32 cellular contexts compared by ENCODE assay signal in genomic region chr2:85722519-85722918, GRCh38. TPM values are rescaled to one million over a fixed set of nuclear protein-coding genes. Genes with fewer than 3 reads are reported as not detected.
"Had no signal": no experiment of that assay in that cellular context is flagged by ENCODE, and none has a peak within 500 bp of the region (broad histone marks: within the 10 kb centered on the region; RNA-seq: fewer than 3 reads in every experiment).

No MANE protein-coding gene starts in this region.

- H3K4me3 ChIP-seq: neural progenitor cell, ovary, psoas muscle, skin epidermis, smooth muscle cell, spleen, suprapubic skin, testis, tibial nerve, upper lobe of left lung, vagina had no signal

- H3K27ac ChIP-seq: neural progenitor cell, ovary, parathyroid adenoma, psoas muscle, skin epidermis, spleen, suprapubic skin, testis, tibial nerve, upper lobe of left lung, vagina had no signal

- H3K9me3 ChIP-seq: ovary, psoas muscle, spleen, suprapubic skin, testis, upper lobe of left lung, vagina had no signal

- H2AFZ ChIP-seq: neural progenitor cell, parathyroid adenoma had no signal

- H3K4me1 ChIP-seq: parathyroid adenoma, testis had no signal

- H3K79me2 ChIP-seq: parathyroid adenoma had no signal

- DNase-seq: natural killer cell; occipital lobe; ovary; posterior cingulate gyrus; right cardiac atrium; spleen; stimulated activated CD4-positive, alpha-beta T cell treated with anti-CD3 and anti-CD28 coated beads, Interleukin-12 subunit alpha, Interleukin-12 subunit beta, amount 100 ng/mL, for 4 hours; stimulated activated CD4-positive, alpha-beta T cell treated with anti-CD3 and anti-CD28 coated beads, Interleukin-1b, Interleukin-23, amount 100 ng/mL, for 48 hours; stimulated activated CD4-positive, alpha-beta T cell treated with anti-CD3 and anti-CD28 coated beads, Interleukin-4, amount 100 ng/mL, for 1 hour; stimulated activated CD4-positive, alpha-beta T cell treated with anti-CD3 and anti-CD28 coated beads, Interleukin-4, amount 100 ng/mL, for 4 hours; stimulated activated CD8-positive, alpha-beta memory T cell treated with anti-CD3 and anti-CD28 coated beads, Interleukin-4, amount 100 ng/mL, for 48 hours; stimulated activated naive CD4-positive, alpha-beta T cell; stimulated activated naive CD8-positive, alpha-beta T cell treated with anti-CD3 and anti-CD28 coated beads, Interleukin-15, amount 100 ng/mL, for 72 hours; stimulated activated naive CD8-positive, alpha-beta T cell treated with anti-CD3 and anti-CD28 coated beads, Interleukin-15, Interleukin-2, amounts not matched to agents 100 U/mL and 50 U/mL, for 24 hours; substantia nigra; testis; upper lobe of left lung had no signal

- ATAC-seq: natural killer cell; psoas muscle; right cardiac atrium; sciatic nerve; stimulated activated memory B cell treated with anti-CD40 and anti-IgM and Interleukin-4, amounts not matched to agents 10 μg/mL and 1 μg/mL and 100 μg/mL, for 72 hours; stimulated activated naive CD8-positive, alpha-beta T cell treated with anti-CD3 and anti-CD28 coated beads, Interleukin-15, amount 100 ng/mL, for 72 hours; stimulated activated naive CD8-positive, alpha-beta T cell treated with anti-CD3 and anti-CD28 coated beads, Interleukin-15, Interleukin-2, amounts not matched to agents 100 U/mL and 50 U/mL, for 24 hours had no signal

- H3K4me2 ChIP-seq: neural progenitor cell, smooth muscle cell had no signal

- H3K36me3 ChIP-seq: neural progenitor cell, ovary, spleen, suprapubic skin, tibial nerve, upper lobe of left lung, vagina had no signal

- H3K9ac ChIP-seq: neural progenitor cell, parathyroid adenoma had no signal

- FAIRE-seq: urothelium cell line had no signal

- H3K27me3 ChIP-seq: ovary, suprapubic skin, testis, tibial nerve, upper lobe of left lung, vagina had no signal

RNA-seq across cellular contexts. Expression of gene GNLY, which starts 28.4 kb away (rescaled TPM):
- total RNA-seq: occipital lobe, osteoblast, progenitor cell of endocrine pancreas, renal cortical epithelial cell, smooth muscle cell had no signal
- polyA plus RNA-seq: neural cell, smooth muscle cell had no signal

RNA-seq across cellular contexts. Expression of gene SFTPB, which starts 54.5 kb away (rescaled TPM):
- total RNA-seq: natural killer cell, osteoblast, progenitor cell of endocrine pancreas, renal cortical epithelial cell, smooth muscle cell, suprapubic skin, tibial nerve, vagina had no signal
- polyA plus RNA-seq: neural cell, right cardiac atrium, smooth muscle cell had no signal
